8 cellular contexts compared by ENCODE assay signal in the genomic region with DNA sequence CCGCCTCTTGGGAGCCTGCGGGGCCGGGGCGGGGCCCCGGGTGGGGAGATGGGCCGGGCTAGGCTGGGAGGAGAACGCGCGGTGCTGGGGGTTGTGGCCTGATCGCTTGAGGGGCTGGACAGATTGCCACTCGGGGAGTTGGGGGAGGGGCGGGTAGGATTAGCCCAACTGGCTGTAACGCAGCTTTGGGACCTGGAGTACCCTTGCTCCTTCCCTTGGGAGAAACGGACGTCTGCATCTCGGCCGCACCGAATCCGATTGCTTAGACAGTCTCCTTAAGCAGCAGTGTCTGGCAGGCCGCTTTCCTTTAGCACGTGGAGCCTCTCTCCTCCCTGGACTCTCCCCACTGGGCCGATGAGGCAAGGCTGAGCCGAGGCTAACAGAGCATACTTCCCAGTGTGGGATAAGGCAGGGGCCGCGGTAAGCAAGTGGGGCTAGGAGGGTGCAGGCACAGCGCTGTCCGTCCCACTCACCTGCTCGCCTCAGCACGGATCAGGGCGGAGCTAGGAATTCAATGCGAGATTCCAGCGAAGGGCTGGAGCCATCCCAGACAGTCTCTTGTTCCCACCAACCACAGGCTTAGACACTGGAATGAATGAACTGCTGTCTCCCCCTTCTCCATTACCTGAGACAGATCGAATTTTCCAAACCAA. TPM values are rescaled to one million over a fixed set of nuclear protein-coding genes. Genes with fewer than 3 reads are reported as not detected.
DNase-seq lines count a peak whose midpoint lies in the region; ATAC-seq and TF ChIP-seq lines count a peak whose summit lies in the region.

No MANE protein-coding gene starts in this region.

- no peaks in the 10 kb centered on the region for H3K36me3 Mint-ChIP-seq in naive B cell

- peak overlapping the region; percentile 87 for H3K27ac ChIP-seq in RWPE2 (ENCODE audit: poor library complexity, severe bottlenecking)

- peaks cover 23% of the 10 kb centered on the region for H3K36me3 ChIP-seq in RWPE2 (ENCODE audit: low read depth)

- H3K4me3 Mint-ChIP-seq in naive B cell = peak overlapping the region; percentile 88 to 96 (median 93)

- no peaks in the 10 kb centered on the region for H3K9me3 ChIP-seq in RWPE2 (ENCODE audit: severe bottlenecking)

- H3K4me3 ChIP-seq in RWPE2 (ENCODE audit: severe bottlenecking) (peak overlapping the region; percentile 84), epithelial cell of esophagus (ENCODE audit: low read length) (peak overlapping the region; percentile 46)

- H3K9me3 Mint-ChIP-seq in naive B cell = no peaks in the 10 kb centered on the region

- H3K4me1 ChIP-seq in RWPE2 (ENCODE audit: insufficient read depth, poor library complexity, severe bottlenecking) = peaks cover 28% of the 10 kb centered on the region

- H3K27ac Mint-ChIP-seq in naive B cell = peak overlapping the region in 4 of 6 donors; percentile 38 to 96 (median 88)

- no peaks in the 10 kb centered on the region for H3K27me3 Mint-ChIP-seq in naive B cell

- peak; percentile 55 for DNase-seq in NCI-H1092 treated with DMSO at 0.1 percent for 48 hours (lab: John Stamatoyannopoulos, UW)
- no peak for DNase-seq in NCI-H1092 (lab: John Stamatoyannopoulos, UW)
- peak; percentile 75 for DNase-seq in RWPE2 (ENCODE audit: low spot score)
- DNase-seq in epithelial cell of esophagus (ENCODE audit: low read depth) = peak; percentile 67
- DNase-seq in naive B cell = no peak
- no peak for DNase-seq in NAMALWA (ENCODE audit: low spot score)

- ATAC-seq in HG03460 (IDR thresholded peaks at IDR 0.05; ENCODE audit: unreplicated experiment) (peak; percentile 4), RWPE2 (ENCODE audit: low read depth) (peak; percentile 75), naive B cell (ENCODE audit: low read depth in 2 of 2) (no peak), HG03280 (IDR thresholded peaks at IDR 0.05; ENCODE audit: unreplicated experiment) (no peak)

- peaks cover 16 to 41% (median 30%) of the 10 kb centered on the region in 3 donors for H3K4me1 Mint-ChIP-seq in naive B cell

- no peaks in the 10 kb centered on the region for H3K27me3 ChIP-seq in RWPE2 (ENCODE audit: insufficient read depth, poor library complexity, severe bottlenecking)

- TF ChIP-seq CTCF in RWPE2 (IDR thresholded peaks at IDR 0.05; ENCODE audit: poor library complexity, severe bottlenecking) = no peak
- TF ChIP-seq CTCF in epithelial cell of esophagus (IDR thresholded peaks at IDR 0.05; ENCODE audit: insufficient read depth, low read depth, low read length, missing control alignments) = no peak

RNA-seq across cellular contexts. Expression of a gene that starts 0.5 kb away (rescaled TPM):
- 10 to 100 TPM; 34.0 to 63.5 (median 49.8) TPM for polyA plus RNA-seq in naive B cell (ENCODE audit: low read depth in 6 of 6)

RNA-seq across cellular contexts. Expression of a gene that starts 11.1 kb away (rescaled TPM):
- polyA plus RNA-seq in naive B cell (ENCODE audit: low read depth in 6 of 6) = under 1 TPM in 4 of 6 donors, not detected in 2; 0.17 to 0.60 (median 0.37) TPM

RNA-seq across cellular contexts. Expression of a gene that starts 47.3 kb away (rescaled TPM):
- 10 to 100 TPM; 27.5 to 42.4 (median 34.8) TPM for polyA plus RNA-seq in naive B cell (ENCODE audit: low read depth in 6 of 6)

RNA-seq across cellular contexts. Expression of a gene that starts 54.1 kb away (rescaled TPM):
- polyA plus RNA-seq in naive B cell (ENCODE audit: low read depth in 6 of 6) = 1 to 10 TPM; 3.6 to 9.8 (median 6.7) TPM

Comparison
In these comparisons a context has a peak if more than half of its experiments do, and no peak if none do; other contexts are left out.
1. DNase-seq: peak in NCI-H1092 treated with DMSO at 0.1 percent for 48 hours (single experiment), RWPE2 (single experiment) and epithelial cell of esophagus (single experiment); none in NCI-H1092 (single experiment), naive B cell (single experiment) and NAMALWA (single experiment).
2. ATAC-seq: peak in HG03460 (single experiment) and RWPE2 (single experiment); none in naive B cell (0 of 2) and HG03280 (single experiment).